Comparison of ENCODE assay signal across 12 cellular contexts in genomic region chr4:55838952-55839351, GRCh38. TPM values are rescaled to one million over a fixed set of nuclear protein-coding genes. Genes with fewer than 3 reads are reported as not detected.
"Had no signal": no experiment of that assay in that cellular context is flagged by ENCODE, and none has a peak within 500 bp of the region (broad histone marks: within the 10 kb centered on the region; RNA-seq: fewer than 3 reads in every experiment).

No MANE protein-coding gene starts in this region.

- H3K36me3 ChIP-seq: HAP-1 had no signal

- ATAC-seq: HCT116 had no signal

- H3K9ac ChIP-seq: GM23248, KMS-11 had no signal

- FAIRE-seq: HTR-8/SVneo had no signal

- H3K4me3 ChIP-seq: GM23248, HAP-1 had no signal

- H3K4me2 ChIP-seq: KMS-11 had no signal

- H3K4me1 ChIP-seq: HAP-1 had no signal

- H3K9me3 ChIP-seq: HAP-1 had no signal

- H3K27ac ChIP-seq: GM23248, KMS-11 had no signal

- H2AFZ ChIP-seq: GM23248 had no signal

- DNase-seq: GOT3, H7, HFFc6, KBM-7 had no signal

RNA-seq across cellular contexts. Expression of gene EXOC1L, which starts 19.4 kb away (rescaled TPM):
- total RNA-seq: GM23248, H4, H7, HFFc6, HT-29, IMR-90 had no signal
- polyA plus RNA-seq: GM23248, IMR-90 had no signal
